ENCODE assay signal across 20 cellular contexts in genomic region chr11:8801121-8801520, GRCh38.
"Had no signal": no experiment of that assay in that cellular context is flagged by ENCODE, and none has a peak within 500 bp of the region (broad histone marks: within the 10 kb centered on the region; RNA-seq: fewer than 3 reads in every experiment).

No MANE protein-coding gene starts in this region.

- H3K36me3 Mint-ChIP-seq: activated naive CD4-positive, alpha-beta T cell treated with anti-CD3 and anti-CD28 coated beads, Interleukin-2, amount 50 U/mL, for 72 hours; natural killer cell; T-cell had no signal

- H3K27ac ChIP-seq: colonic mucosa, right lobe of liver had no signal

- H3K27me3 ChIP-seq: colonic mucosa, heart right ventricle, right lobe of liver had no signal

- H3K9me3 ChIP-seq: colonic mucosa, heart right ventricle, right lobe of liver, SK-N-SH had no signal

- H3K4me1 ChIP-seq: colonic mucosa, right lobe of liver had no signal

- H3K36me3 ChIP-seq: colonic mucosa, right lobe of liver had no signal

- H3K4me3 Mint-ChIP-seq: activated CD4-positive, alpha-beta memory T cell treated with anti-CD3 and anti-CD28 coated beads, Interleukin-2, amount 10 ng/mL, durations not matched to agents 7 days and 5 days; activated T-cell treated with anti-CD3 and anti-CD28 coated beads, Interleukin-2, amount 50 U/mL, for 4 hours; natural killer cell; stimulated activated naive CD8-positive, alpha-beta T cell treated with anti-CD3 and anti-CD28 coated beads, Interleukin-15, amount 100 ng/mL, for 72 hours; T-cell had no signal

- H3K4me3 ChIP-seq: colonic mucosa, heart right ventricle, right lobe of liver had no signal

- H3K9me3 Mint-ChIP-seq: activated CD4-positive, alpha-beta memory T cell treated with anti-CD3 and anti-CD28 coated beads, Interleukin-2, amount 10 ng/mL, durations not matched to agents 7 days and 5 days; activated naive CD4-positive, alpha-beta T cell treated with anti-CD3 and anti-CD28 coated beads, Interleukin-2, amount 50 U/mL, for 72 hours; activated T-cell treated with anti-CD3 and anti-CD28 coated beads, Interleukin-2, amount 50 U/mL, for 4 hours; natural killer cell; stimulated activated naive CD8-positive, alpha-beta T cell treated with anti-CD3 and anti-CD28 coated beads, Interleukin-15, amount 100 ng/mL, for 72 hours; T-cell had no signal

- H3K27ac Mint-ChIP-seq: activated CD4-positive, alpha-beta memory T cell treated with anti-CD3 and anti-CD28 coated beads, Interleukin-2, amount 10 ng/mL, durations not matched to agents 7 days and 5 days; activated naive CD4-positive, alpha-beta T cell treated with anti-CD3 and anti-CD28 coated beads, Interleukin-2, amount 50 U/mL, for 72 hours; natural killer cell; T-cell had no signal

- DNase-seq: activated CD4-positive, alpha-beta memory T cell treated with anti-CD3 and anti-CD28 coated beads, Interleukin-2, amount 10 ng/mL, durations not matched to agents 7 days and 5 days; activated CD4-positive, alpha-beta T cell treated with anti-CD3 and anti-CD28 coated beads for 1 hour; activated effector memory CD4-positive, alpha-beta T cell treated with anti-CD3 and anti-CD28 coated beads, Interleukin-2, amount 50 U/mL, for 16 hours; activated T-cell treated with anti-CD3 and anti-CD28 coated beads, Interleukin-2, amount 50 U/mL, for 4 hours; amniotic stem cell; central memory CD4-positive, alpha-beta T cell; colonic mucosa; heart right ventricle; islet precursor cell; mammary epithelial cell; natural killer cell; nucleus accumbens; posterior cingulate gyrus; right lobe of liver; SK-N-SH; stimulated activated CD4-positive, alpha-beta T cell treated with anti-CD3 and anti-CD28 coated beads, Interleukin-1b, Interleukin-23, amount 100 ng/mL, for 48 hours; stimulated activated naive CD8-positive, alpha-beta T cell treated with anti-CD3 and anti-CD28 coated beads, Interleukin-15, amount 100 ng/mL, for 72 hours; T-cell; T1000 had no signal

- H3K4me1 Mint-ChIP-seq: stimulated activated naive CD8-positive, alpha-beta T cell treated with anti-CD3 and anti-CD28 coated beads, Interleukin-15, amount 100 ng/mL, for 72 hours; T-cell had no signal

- ATAC-seq: activated naive CD4-positive, alpha-beta T cell treated with anti-CD3 and anti-CD28 coated beads, Interleukin-2, amount 50 U/mL, for 72 hours; activated T-cell treated with anti-CD3 and anti-CD28 coated beads, Interleukin-2, amount 50 U/mL, for 4 hours; natural killer cell; right lobe of liver; stimulated activated naive CD8-positive, alpha-beta T cell treated with anti-CD3 and anti-CD28 coated beads, Interleukin-15, amount 100 ng/mL, for 72 hours; T-cell had no signal
